19 cellular contexts compared by ENCODE assay signal in the genomic region with DNA sequence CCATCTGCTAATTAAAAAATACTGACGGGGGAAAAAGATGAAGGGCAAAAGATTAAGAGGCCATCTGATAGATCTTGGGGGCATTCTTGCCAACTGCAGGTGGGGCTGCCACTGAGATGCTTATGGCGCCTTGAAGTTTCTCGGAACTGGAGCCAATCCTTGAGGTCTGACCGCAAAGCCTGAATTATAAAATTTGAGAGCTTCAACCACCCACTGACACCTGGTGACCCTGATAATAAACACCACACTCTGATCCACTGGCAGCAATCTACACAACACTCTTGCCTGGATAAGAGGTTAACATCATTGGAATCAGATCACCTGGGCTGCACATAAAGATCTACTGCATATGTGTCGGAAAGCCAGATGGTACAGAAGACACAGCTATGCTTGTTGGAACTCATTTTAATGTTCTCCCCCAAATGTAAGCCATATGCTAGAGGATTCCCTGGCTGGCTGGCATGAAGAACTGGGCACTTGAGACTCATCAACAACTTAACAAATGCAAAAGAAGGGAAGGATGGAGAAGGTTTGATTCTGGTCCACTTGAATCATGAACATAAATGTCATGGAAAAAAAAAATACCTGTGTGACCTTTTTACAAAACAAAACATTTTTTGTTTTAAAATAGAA.
DNase-seq lines count a peak whose midpoint lies in the region; ATAC-seq, FAIRE-seq and TF ChIP-seq lines count a peak whose summit lies in the region.
"Had no signal": no experiment of that assay in that cellular context is flagged by ENCODE, and none has a peak within 500 bp of the region (broad histone marks: within the 10 kb centered on the region; RNA-seq: fewer than 3 reads in every experiment).

No MANE protein-coding gene starts in this region.

- H3K9ac ChIP-seq in DND-41 (ENCODE audit: low read depth, low read length) = no peak overlapping the region

- no peak for FAIRE-seq in HTR-8/SVneo (lab: Jason Lieb, UNC)
- FAIRE-seq: GM12878, H1 had no signal

- H3K4me1 ChIP-seq in DND-41 (ENCODE audit: insufficient read depth, low read length) = no peaks in the 10 kb centered on the region
- H3K4me1 ChIP-seq: Caco-2 had no signal

- H3K4me3 ChIP-seq in DND-41 (ENCODE audit: low read depth in 1 of 2, low read length in 2 of 2) = no peak overlapping the region
- H3K4me3 ChIP-seq: GM12878 had no signal

- no peaks in the 10 kb centered on the region for H3K9me3 ChIP-seq in DND-41 (ENCODE audit: insufficient read depth, low read length, severe bottlenecking)
- H3K9me3 ChIP-seq: Caco-2 had no signal

- H3K36me3 Mint-ChIP-seq in naive thymus-derived CD8-positive, alpha-beta T cell = no peaks in the 10 kb centered on the region
- H3K36me3 Mint-ChIP-seq: CD4-positive, CD25-positive, alpha-beta regulatory T cell had no signal

- DNase-seq in DND-41 (peak; percentile 14), NCI-H446 treated with DMSO at 0.1 percent for 48 hours (lab: John Stamatoyannopoulos, UW) (peak; percentile 65), cerebellar cortex (ENCODE audit: low spot score) (peak; percentile 50), HTR-8/SVneo (ENCODE audit: insufficient read length, low spot score) (no peak), NCI-H1417 treated with DMSO at 0.1 percent for 48 hours (lab: John Stamatoyannopoulos, UW) (no peak)
- DNase-seq in activated CD4-positive, alpha-beta T cell treated with anti-CD3 and anti-CD28 coated beads, Interleukin-2, amount 50 U/mL, for 48 hours = no peak
- no peak for DNase-seq in naive thymus-derived CD8-positive, alpha-beta T cell
- DNase-seq: ACHN; AML-193; Caco-2; CD4-positive, CD25-positive, alpha-beta regulatory T cell; GDM1; Kasumi-1; NCI-H1105; NCI-H187 treated with DMSO at 0.1 percent for 48 hours; T-helper 1 cell had no signal

- no peaks in the 10 kb centered on the region for H3K27me3 ChIP-seq in DND-41 (ENCODE audit: insufficient read depth, low read length, poor library complexity)

- no peak overlapping the region for H3K27ac ChIP-seq in DND-41 (ENCODE audit: low read length)

- no peak overlapping the region for H2AFZ ChIP-seq in DND-41 (ENCODE audit: low read depth, low read length)

- H3K4me3 Mint-ChIP-seq in naive thymus-derived CD8-positive, alpha-beta T cell = no peak overlapping the region
- H3K4me3 Mint-ChIP-seq: CD4-positive, CD25-positive, alpha-beta regulatory T cell had no signal

- H3K79me2 ChIP-seq in DND-41 (ENCODE audit: insufficient read depth, low read length) = no peaks in the 10 kb centered on the region

- no peaks in the 10 kb centered on the region for H3K27me3 Mint-ChIP-seq in naive thymus-derived CD8-positive, alpha-beta T cell

- POLR2A ChIA-PET in naive thymus-derived CD8-positive, alpha-beta T cell (lab: Charles Lee) = no interaction called here

- H3K36me3 ChIP-seq in DND-41 (ENCODE audit: insufficient read depth, low read length) = no peaks in the 10 kb centered on the region

- no peak for TF ChIP-seq CTCF in DND-41 (IDR thresholded peaks at IDR 0.05; ENCODE audit: borderline replicate concordance, extremely low read depth, low read length, poor library complexity, severe bottlenecking)

- no peak overlapping the region for H3K27ac Mint-ChIP-seq in naive thymus-derived CD8-positive, alpha-beta T cell
- H3K27ac Mint-ChIP-seq: CD4-positive, CD25-positive, alpha-beta regulatory T cell had no signal

- H3K4me2 ChIP-seq in DND-41 (ENCODE audit: insufficient read depth, low read length) = no peak overlapping the region

- H3K4me1 Mint-ChIP-seq in naive thymus-derived CD8-positive, alpha-beta T cell = no peaks in the 10 kb centered on the region
- H3K4me1 Mint-ChIP-seq: CD4-positive, CD25-positive, alpha-beta regulatory T cell had no signal

- no peaks in the 10 kb centered on the region for H4K20me1 ChIP-seq in DND-41 (ENCODE audit: insufficient read depth, low read length)

- no peaks in the 10 kb centered on the region for H3K9me3 Mint-ChIP-seq in naive thymus-derived CD8-positive, alpha-beta T cell

- peak; percentile 30; the same call in 2 of the 3 replicates for ATAC-seq in DND-41 (ENCODE audit: insufficient read depth, low read depth)
- no peak for ATAC-seq in naive thymus-derived CD8-positive, alpha-beta T cell
- ATAC-seq: GM12878, Right ventricle myocardium inferior had no signal

Comparison
In these comparisons a context has a peak if more than half of its experiments do, and no peak if none do; other contexts are left out.
1. DNase-seq: peak in DND-41 (single experiment), NCI-H446 treated with DMSO at 0.1 percent for 48 hours (single experiment) and cerebellar cortex (single experiment); none in activated CD4-positive, alpha-beta T cell treated with anti-CD3 and anti-CD28 coated beads, Interleukin-2, amount 50 U/mL, for 48 hours (0 of 2), HTR-8/SVneo (single experiment), NCI-H1417 treated with DMSO at 0.1 percent for 48 hours (single experiment) and naive thymus-derived CD8-positive, alpha-beta T cell (0 of 10).